In the genomic region with DNA sequence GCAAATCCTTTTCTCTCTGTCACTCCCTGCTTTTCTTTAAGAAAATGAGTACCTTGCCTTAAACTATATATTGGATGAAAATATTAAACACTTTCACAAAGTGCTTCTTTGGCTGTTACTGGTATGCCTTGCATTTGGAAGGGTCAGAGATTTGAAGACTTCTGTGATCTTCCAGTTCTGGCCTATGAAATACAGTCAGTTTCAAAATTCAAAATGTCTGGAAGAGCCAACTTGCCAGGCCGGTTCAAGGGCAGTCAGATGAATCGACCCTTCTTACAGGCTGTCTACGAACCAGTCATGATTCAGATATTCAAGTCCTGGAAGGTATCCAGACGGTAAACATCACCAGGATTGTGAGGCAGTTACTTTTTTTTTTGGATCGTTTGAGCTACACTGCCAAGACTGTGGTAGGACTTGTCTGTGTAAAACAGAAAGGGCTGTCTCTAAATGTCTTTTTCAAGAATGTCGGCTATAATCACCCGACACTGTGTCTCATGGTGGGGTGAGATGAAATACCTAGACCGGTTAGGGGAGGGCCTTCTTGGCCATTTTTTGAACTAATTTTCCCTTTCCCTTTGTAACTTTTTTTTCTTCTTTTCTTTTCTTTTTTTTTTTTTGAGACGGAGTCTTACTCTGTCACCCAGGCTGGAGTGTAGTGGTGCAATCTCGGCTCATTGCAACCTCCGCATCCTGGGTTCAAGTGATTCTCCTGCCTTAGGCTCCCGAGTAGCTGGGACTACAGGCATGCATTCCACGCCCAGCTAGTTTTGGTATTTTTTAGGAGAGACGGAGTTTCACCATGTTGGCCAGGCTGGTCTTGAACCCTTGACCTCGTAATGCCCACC, we compare ENCODE assay signal across 9 cellular contexts. TPM values are rescaled to one million over a fixed set of nuclear protein-coding genes. Genes with fewer than 3 reads are reported as not detected.
DNase-seq lines count a peak whose midpoint lies in the region; ATAC-seq and TF ChIP-seq lines count a peak whose summit lies in the region.
"Had no signal": no experiment of that assay in that cellular context is flagged by ENCODE, and none has a peak within 500 bp of the region (broad histone marks: within the 10 kb centered on the region; RNA-seq: fewer than 3 reads in every experiment).

No MANE protein-coding gene starts in this region.

- no peak overlapping the region for H3K4me3 ChIP-seq in HUES48 (ENCODE audit: low read depth, low read length)
- H3K4me3 ChIP-seq in heart right ventricle = peak overlapping the region in 6 of 10 donors; percentile 4 to 20 (median 13)
- peak overlapping the region; percentile 1 for H3K4me3 ChIP-seq in skeletal muscle cell (ENCODE audit: low read depth, low read length)
- no peak overlapping the region for H3K4me3 ChIP-seq in CD8-positive, alpha-beta T cell (ENCODE audit: low read depth, low read length)
- H3K4me3 ChIP-seq: GM12878 had no signal

- peaks cover 44% of the 10 kb centered on the region for H3K4me1 Mint-ChIP-seq in activated B cell treated with CpG ODN at 0.5 μM for 24 hours
- H3K4me1 Mint-ChIP-seq in CD8-positive, alpha-beta T cell (ENCODE audit: low read depth) = peaks cover 64% of the 10 kb centered on the region

- intact Hi-C loops in activated B cell treated with CpG ODN at 0.5 μM for 24 hours (cut with micrococcal nuclease) (no loop called here), heart right ventricle (cut with DNase I) (loop anchor here in 2 of 10 donors (10.0 kb wide), 2 partner anchors 176 to 186 kb away; a partner anchor contains a TSS)
- intact Hi-C loops in CD8-positive, alpha-beta T cell (cut with DNase I, micrococcal nuclease) = loop anchor here in 1 of 2 experiments (5.0 kb wide), 1 partner anchor 34 kb away; no protein-coding TSS in a partner anchor

- no peak for TF ChIP-seq CTCF in activated B cell treated with CpG ODN at 0.5 μM for 24 hours (IDR thresholded peaks at IDR 0.05)
- no peak for TF ChIP-seq CTCF in heart right ventricle (IDR thresholded peaks at IDR 0.05)
- TF ChIP-seq CTCF in CD8-positive, alpha-beta T cell (IDR thresholded peaks at IDR 0.05) = no peak

- peak overlapping the region; percentile 61 for H3K27ac ChIP-seq in HUES48 (ENCODE audit: low read depth, low read length)
- peak overlapping the region; percentile 65 to 99 (median 96) for H3K27ac ChIP-seq in heart right ventricle
- H3K27ac ChIP-seq in CD8-positive, alpha-beta T cell (ENCODE audit: low read depth, low read length) = no peak overlapping the region

- H3K27me3 ChIP-seq in HUES48 (ENCODE audit: control insufficient read depth, insufficient read depth, low read length) (no peaks in the 10 kb centered on the region), heart right ventricle (no peaks in the 10 kb centered on the region)
- H3K27me3 ChIP-seq in CD8-positive, alpha-beta T cell (ENCODE audit: insufficient read depth, low read length) = peaks cover 14% of the 10 kb centered on the region

- in situ Hi-C loops in ACHN (cut with HindIII; ENCODE audit: low pct_ligation_motif_present, low pct_unique_long_range_greater_than_20kb, low sequenced_read_pairs) = no loop called here

- H3K36me3 Mint-ChIP-seq in activated B cell treated with CpG ODN at 0.5 μM for 24 hours (ENCODE audit: low read depth) = peaks cover 43% of the 10 kb centered on the region
- peaks cover 6% of the 10 kb centered on the region for H3K36me3 Mint-ChIP-seq in CD8-positive, alpha-beta T cell

- H3K36me3 ChIP-seq in HUES48 (ENCODE audit: control insufficient read depth, insufficient read depth, low read length) = peaks cover 13% of the 10 kb centered on the region
- H3K36me3 ChIP-seq in heart right ventricle = peaks cover 0 to 42% (median 0%) of the 10 kb centered on the region in 9 donors
- H3K36me3 ChIP-seq in CD8-positive, alpha-beta T cell (ENCODE audit: insufficient read depth, low read length) = no peaks in the 10 kb centered on the region

- H3K9me3 ChIP-seq in HUES48 (ENCODE audit: control insufficient read depth, insufficient read depth, low read length) (no peaks in the 10 kb centered on the region), heart right ventricle (no peaks in the 10 kb centered on the region)
- no peaks in the 10 kb centered on the region for H3K9me3 ChIP-seq in CD8-positive, alpha-beta T cell (ENCODE audit: low read length)

- no peaks in the 10 kb centered on the region for H3K27me3 Mint-ChIP-seq in activated B cell treated with CpG ODN at 0.5 μM for 24 hours
- peaks cover 27% of the 10 kb centered on the region for H3K27me3 Mint-ChIP-seq in CD8-positive, alpha-beta T cell (ENCODE audit: low read depth)

- H3K9ac ChIP-seq in HUES48 (ENCODE audit: low read depth, low read length) = peak overlapping the region; percentile 53; the same call in 1 of the 2 replicates

- no peaks in the 10 kb centered on the region for H3K9me3 Mint-ChIP-seq in activated B cell treated with CpG ODN at 0.5 μM for 24 hours
- H3K9me3 Mint-ChIP-seq in CD8-positive, alpha-beta T cell = no peaks in the 10 kb centered on the region

- ATAC-seq in activated B cell treated with CpG ODN at 0.5 μM for 24 hours (ENCODE audit: low read depth) (no peak), heart right ventricle (peak; percentile 55 to 84 (median 74))
- ATAC-seq in CD8-positive, alpha-beta T cell = no peak

- H3K4me1 ChIP-seq in HUES48 (ENCODE audit: control insufficient read depth, insufficient read depth, low read length) (peaks cover 79% of the 10 kb centered on the region), heart right ventricle (peaks cover 52 to 100% (median 100%) of the 10 kb centered on the region in 9 donors)
- H3K4me1 ChIP-seq in CD8-positive, alpha-beta T cell (ENCODE audit: insufficient read depth, low read length) = peaks cover 53% of the 10 kb centered on the region

- no peak overlapping the region for H3K4me3 Mint-ChIP-seq in activated B cell treated with CpG ODN at 0.5 μM for 24 hours
- H3K4me3 Mint-ChIP-seq in CD8-positive, alpha-beta T cell = no peak overlapping the region

- 18 to 23% methylated on average over 15 of the region's 15 CpGs for WGBS in heart right ventricle, 2 donors

- peak overlapping the region; percentile 47 for H3K27ac Mint-ChIP-seq in activated B cell treated with CpG ODN at 0.5 μM for 24 hours
- no peak overlapping the region for H3K27ac Mint-ChIP-seq in CD8-positive, alpha-beta T cell

- POLR2A ChIA-PET in activated B cell treated with CpG ODN at 0.5 μM for 24 hours (lab: Charles Lee) = interaction anchor here (0.7 to 1.6 kb wide), 2 partner anchors 21 to 86 kb away, joined by 4 to 5 read pairs; no protein-coding TSS in a partner anchor
- POLR2A ChIA-PET in CD8-positive, alpha-beta T cell (lab: Charles Lee) = interaction anchor here (0.6 to 2.4 kb wide), 4 partner anchors 11 to 749 kb away, joined by 3 to 11 read pairs (median 4); a partner anchor contains a TSS

- peak; percentile 98 for DNase-seq in ACHN
- DNase-seq in activated B cell treated with CpG ODN at 0.5 μM for 24 hours = no peak
- DNase-seq in heart right ventricle = peak in 1 of 2 donors; percentile 74
- peak; percentile 97 for DNase-seq in skeletal muscle cell (ENCODE audit: low read depth)
- no peak for DNase-seq in putamen (ENCODE audit: low spot score)
- no peak for DNase-seq in CD8-positive, alpha-beta T cell
- DNase-seq in activated effector memory CD4-positive, alpha-beta T cell treated with Interleukin-2 at 50 U/mL for 16 hours = no peak

- CTCF ChIA-PET in activated B cell treated with CpG ODN at 0.5 μM for 24 hours (lab: Charles Lee) = interaction anchor here (1.2 kb wide), 1 partner anchor 25 kb away, joined by 3 read pairs; no protein-coding TSS in a partner anchor
- CTCF ChIA-PET in CD8-positive, alpha-beta T cell (lab: Charles Lee) = interaction anchor here (0.7 to 1.8 kb wide), 3 partner anchors 11 to 24 kb away, joined by 4 to 7 read pairs (median 6); no protein-coding TSS in a partner anchor

RNA-seq across cellular contexts. Expression of a gene that starts 11.2 kb away (rescaled TPM):
- total RNA-seq in activated B cell treated with CpG ODN at 0.5 μM for 24 hours (197 and 198 TPM in 2 replicates), heart right ventricle (100 to 1,000 TPM; 129 to 291 (median 149) TPM)
- 100 to 1,000 TPM in 1 of 2 donors, 10 to 100 TPM in 1; 92.4 to 189 TPM for polyA plus RNA-seq in heart right ventricle
- 100 to 1,000 TPM; 110 to 111 TPM for total RNA-seq in CD8-positive, alpha-beta T cell

RNA-seq across cellular contexts. Expression of a gene that starts 39.7 kb away (rescaled TPM):
- total RNA-seq in activated B cell treated with CpG ODN at 0.5 μM for 24 hours (344 and 385 TPM in 2 replicates), heart right ventricle (100 to 1,000 TPM; 505 to 677 (median 631) TPM)
- 100 to 1,000 TPM; 572 to 845 TPM for polyA plus RNA-seq in heart right ventricle
- 100 to 1,000 TPM; 313 to 315 TPM for total RNA-seq in CD8-positive, alpha-beta T cell

RNA-seq across cellular contexts. Expression of a gene that starts 40.9 kb away (rescaled TPM):
- total RNA-seq in activated B cell treated with CpG ODN at 0.5 μM for 24 hours (379 and 388 TPM in 2 replicates), heart right ventricle (1 to 10 TPM in 8 of 10 donors, under 1 TPM in 2; 0.52 to 9.1 (median 1.5) TPM)
- 1 to 10 TPM in 1 of 2 donors, under 1 TPM in 1; 0.99 to 2.1 TPM for polyA plus RNA-seq in heart right ventricle
- total RNA-seq in CD8-positive, alpha-beta T cell = 100 to 1,000 TPM; 135 to 151 TPM

Comparison
In these comparisons a context has a peak if more than half of its experiments do, and no peak if none do; other contexts are left out.
1. DNase-seq: peak in ACHN (single experiment) and skeletal muscle cell (single experiment); none in activated B cell treated with CpG ODN at 0.5 μM for 24 hours (single experiment), putamen (single experiment), CD8-positive, alpha-beta T cell (0 of 7) and activated effector memory CD4-positive, alpha-beta T cell treated with Interleukin-2 at 50 U/mL for 16 hours (single experiment).
2. H3K4me3 ChIP-seq: peak in heart right ventricle (6 of 10) and skeletal muscle cell (single experiment); none in HUES48 (single experiment) and CD8-positive, alpha-beta T cell (single experiment).
3. ATAC-seq: peak in heart right ventricle (8 of 8); none in activated B cell treated with CpG ODN at 0.5 μM for 24 hours (single experiment) and CD8-positive, alpha-beta T cell (single experiment).
4. RNA of a gene that starts 40.9 kb away (total RNA-seq): 379 to 388 TPM in activated B cell treated with CpG ODN at 0.5 μM for 24 hours and 135 to 151 TPM in CD8-positive, alpha-beta T cell; 0.52 to 9.1 TPM in heart right ventricle; every median in the first group is over 10 times any median in the second.